16 cellular contexts compared by ENCODE assay signal in the genomic region with DNA sequence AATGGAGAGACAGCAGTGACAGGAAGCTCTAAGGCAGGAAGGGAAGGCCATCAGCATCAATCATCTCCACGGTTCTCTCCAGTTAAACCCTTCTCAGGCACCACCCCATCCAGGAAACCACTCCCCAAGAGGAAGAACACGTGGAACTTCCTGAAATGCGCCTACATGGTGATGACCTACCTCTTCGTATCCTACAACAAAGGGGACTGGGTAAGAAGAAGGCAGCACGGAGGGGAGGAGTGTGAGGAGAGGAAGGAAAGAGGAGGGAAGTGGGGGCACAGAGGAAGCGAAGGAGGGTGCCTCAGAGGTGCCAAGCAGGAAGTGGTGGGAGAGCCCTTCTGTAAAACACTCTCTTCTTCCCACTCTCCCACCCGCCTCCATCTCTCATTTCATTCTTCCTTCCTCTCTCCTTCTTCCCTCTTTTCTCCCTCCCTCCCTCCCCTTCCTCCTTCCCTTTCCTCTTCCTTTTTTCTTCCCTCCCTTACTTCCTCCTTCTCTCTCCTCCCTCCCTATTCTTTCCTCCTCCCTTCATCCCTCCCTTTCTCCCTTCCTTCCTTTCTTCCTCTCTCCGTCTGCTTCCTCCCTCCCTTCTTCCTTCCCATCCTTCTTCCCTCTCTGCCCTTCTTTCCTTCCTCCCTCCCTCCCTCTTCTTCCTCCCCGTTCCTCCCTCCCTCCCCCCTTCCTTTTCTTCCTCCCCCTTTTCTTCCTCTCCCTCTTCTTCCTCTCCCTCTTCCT. TPM values are rescaled to one million over a fixed set of nuclear protein-coding genes. Genes with fewer than 3 reads are reported as not detected.
DNase-seq lines count a peak whose midpoint lies in the region; ATAC-seq and TF ChIP-seq lines count a peak whose summit lies in the region.
"Had no signal": no experiment of that assay in that cellular context is flagged by ENCODE, and none has a peak within 500 bp of the region (broad histone marks: within the 10 kb centered on the region; RNA-seq: fewer than 3 reads in every experiment).

No MANE protein-coding gene starts in this region.

- no peak overlapping the region for H2AFZ ChIP-seq in Loucy (ENCODE audit: low read length)

- ATAC-seq in activated naive CD8-positive, alpha-beta T cell treated with anti-CD3 and anti-CD28 coated beads, Interleukin-2, amount 10 ng/mL, durations not matched to agents 7 days and 5 days (ENCODE audit: low read depth) = peak; percentile 58
- ATAC-seq in naive thymus-derived CD8-positive, alpha-beta T cell = peak in 1 of 2 donors; percentile 38
- ATAC-seq in HG02642 (IDR thresholded peaks at IDR 0.05; ENCODE audit: poor library complexity, unreplicated experiment) (no peak), GM19324 (IDR thresholded peaks at IDR 0.05; ENCODE audit: low FRiP score, unreplicated experiment) (no peak)

- no peaks in the 10 kb centered on the region for H3K27me3 ChIP-seq in Loucy (ENCODE audit: insufficient read depth, low read length, poor library complexity, severe bottlenecking)

- no peaks in the 10 kb centered on the region for H3K9me2 ChIP-seq in Loucy (replicated peaks; ENCODE audit: low read depth, low read length)

- H3K79me2 ChIP-seq in Loucy (ENCODE audit: insufficient read depth, low read length) = no peaks in the 10 kb centered on the region

- H3K9me3 Mint-ChIP-seq in activated naive CD8-positive, alpha-beta T cell treated with anti-CD3 and anti-CD28 coated beads, Interleukin-2, amount 10 ng/mL, durations not matched to agents 7 days and 5 days = no peaks in the 10 kb centered on the region
- H3K9me3 Mint-ChIP-seq in naive thymus-derived CD8-positive, alpha-beta T cell = peaks cover 0 to 2% (median 0%) of the 10 kb centered on the region in 9 donors

- peak; percentile 36 for DNase-seq in NOMO-1 treated with dmso at 0.1 percent for 144 hours (lab: John Stamatoyannopoulos, UW; ENCODE audit: unreplicated experiment)
- no peak for DNase-seq in NOMO-1 treated with DMSO at 0.1 percent for 48 hours (lab: John Stamatoyannopoulos, UW; ENCODE audit: unreplicated experiment)
- no peak for DNase-seq in activated naive CD8-positive, alpha-beta T cell treated with anti-CD3 and anti-CD28 coated beads, Interleukin-2, amount 10 ng/mL, durations not matched to agents 7 days and 5 days
- no peak for DNase-seq in naive thymus-derived CD8-positive, alpha-beta T cell
- DNase-seq in NCI-H1105 (lab: John Stamatoyannopoulos, UW) = no peak
- DNase-seq: activated gamma-delta T cell, mammary epithelial cell, NCI-H1694 treated with DMSO at 0.1 percent for 48 hours, SHP77, WERI-Rb-1 had no signal

- peaks cover 11% of the 10 kb centered on the region for H3K4me1 ChIP-seq in Loucy (ENCODE audit: insufficient read depth, low read length, poor library complexity, severe bottlenecking)

- H3K4me2 ChIP-seq in Loucy (ENCODE audit: low read depth, low read length, poor library complexity, severe bottlenecking) = peak overlapping the region; percentile 32

- peak overlapping the region; percentile 41 for H3K4me3 ChIP-seq in Loucy (ENCODE audit: low read length, poor library complexity, severe bottlenecking)

- no peak overlapping the region for H3K9ac ChIP-seq in Loucy (ENCODE audit: low read depth, low read length, poor library complexity, severe bottlenecking)

- no peaks in the 10 kb centered on the region for H4K20me1 ChIP-seq in Loucy (ENCODE audit: insufficient read depth, low read length, poor library complexity, severe bottlenecking)

- POLR2A ChIA-PET in activated naive CD8-positive, alpha-beta T cell treated with anti-CD3 and anti-CD28 coated beads, Interleukin-2, amount 10 ng/mL, durations not matched to agents 7 days and 5 days (lab: Charles Lee) = no interaction called here
- POLR2A ChIA-PET in naive thymus-derived CD8-positive, alpha-beta T cell (lab: Charles Lee) = no interaction called here

- H3F3A ChIP-seq in Loucy (ENCODE audit: low read depth) = no peaks in the 10 kb centered on the region

- H3K4me1 Mint-ChIP-seq in activated naive CD8-positive, alpha-beta T cell treated with anti-CD3 and anti-CD28 coated beads, Interleukin-2, amount 10 ng/mL, durations not matched to agents 7 days and 5 days = peaks cover 18% of the 10 kb centered on the region
- peaks cover 23 to 30% (median 26%) of the 10 kb centered on the region in 4 donors for H3K4me1 Mint-ChIP-seq in naive thymus-derived CD8-positive, alpha-beta T cell

- no peaks in the 10 kb centered on the region for H3K9me3 ChIP-seq in Loucy (ENCODE audit: insufficient read depth, low read depth, low read length)

- H3K4me3 Mint-ChIP-seq in activated naive CD8-positive, alpha-beta T cell treated with anti-CD3 and anti-CD28 coated beads, Interleukin-2, amount 10 ng/mL, durations not matched to agents 7 days and 5 days = peak overlapping the region; percentile 36
- H3K4me3 Mint-ChIP-seq in naive thymus-derived CD8-positive, alpha-beta T cell = peak overlapping the region; percentile 12 to 75 (median 44)

- H3K36me3 Mint-ChIP-seq in activated naive CD8-positive, alpha-beta T cell treated with anti-CD3 and anti-CD28 coated beads, Interleukin-2, amount 10 ng/mL, durations not matched to agents 7 days and 5 days = peaks cover 9% of the 10 kb centered on the region
- H3K36me3 Mint-ChIP-seq in naive thymus-derived CD8-positive, alpha-beta T cell = peaks cover 8 to 33% (median 27%) of the 10 kb centered on the region in 3 donors

- peak overlapping the region; percentile 37 for H3K27ac Mint-ChIP-seq in activated naive CD8-positive, alpha-beta T cell treated with anti-CD3 and anti-CD28 coated beads, Interleukin-2, amount 10 ng/mL, durations not matched to agents 7 days and 5 days
- peak overlapping the region; percentile 36 to 95 (median 86) for H3K27ac Mint-ChIP-seq in naive thymus-derived CD8-positive, alpha-beta T cell

- TF ChIP-seq CTCF in Loucy (conservative IDR thresholded peaks at IDR 0.05; ENCODE audit: low read length) = no peak

- H3K27me3 Mint-ChIP-seq in activated naive CD8-positive, alpha-beta T cell treated with anti-CD3 and anti-CD28 coated beads, Interleukin-2, amount 10 ng/mL, durations not matched to agents 7 days and 5 days = no peaks in the 10 kb centered on the region
- no peaks in the 10 kb centered on the region for H3K27me3 Mint-ChIP-seq in naive thymus-derived CD8-positive, alpha-beta T cell

- H3K36me3 ChIP-seq in Loucy (ENCODE audit: insufficient read depth, low read length) = no peaks in the 10 kb centered on the region
- H3K36me3 ChIP-seq: WERI-Rb-1 had no signal

RNA-seq across cellular contexts. Expression of gene ZSCAN5A, which starts 12.6 kb away (rescaled TPM):
- total RNA-seq in activated naive CD8-positive, alpha-beta T cell treated with anti-CD3 and anti-CD28 coated beads, Interleukin-2, amount 10 ng/mL, durations not matched to agents 7 days and 5 days = 10 to 100 TPM in 1 of 2 experiments, 1 to 10 TPM in 1; 9.7 to 11.7 TPM
- total RNA-seq in naive thymus-derived CD8-positive, alpha-beta T cell = 10 to 100 TPM; 12.3 to 12.4 TPM
- 1 to 10 TPM; 7.4 to 8.9 (median 7.4) TPM for polyA plus RNA-seq in naive thymus-derived CD8-positive, alpha-beta T cell

RNA-seq across cellular contexts. Expression of gene EDDM13, which starts 29.5 kb away (rescaled TPM):
- 1 to 10 TPM; 1.2 to 1.7 TPM for total RNA-seq in activated naive CD8-positive, alpha-beta T cell treated with anti-CD3 and anti-CD28 coated beads, Interleukin-2, amount 10 ng/mL, durations not matched to agents 7 days and 5 days
- total RNA-seq in naive thymus-derived CD8-positive, alpha-beta T cell = not detected
- 1 to 10 TPM in 2 of 3 donors, not detected in 1; 1.5 to 3.0 TPM for polyA plus RNA-seq in naive thymus-derived CD8-positive, alpha-beta T cell
- total RNA-seq: cerebellum, H7, omental fat pad had no signal
